ENCODE assay signal across 15 cellular contexts in genomic region chr12:39824505-39825198, GRCh38.
A peak's percentile ranks its signal among the peaks of the same experiment; 100 is the strongest.
DNase-seq lines count a peak whose midpoint lies in the region; ATAC-seq, FAIRE-seq and TF ChIP-seq lines count a peak whose summit lies in the region.
"Had no signal": no experiment of that assay in that cellular context is flagged by ENCODE, and none has a peak within 500 bp of the region (broad histone marks: within the 10 kb centered on the region; RNA-seq: fewer than 3 reads in every experiment).

No MANE protein-coding gene starts in this region.

- no peaks in the 10 kb centered on the region for H3K36me3 Mint-ChIP-seq in neural crest cell (ENCODE audit: low read depth)
- H3K36me3 Mint-ChIP-seq in activated CD4-positive, alpha-beta T cell treated with anti-CD3 and anti-CD28 coated beads, Interleukin-2, amount 10 ng/mL, durations not matched to agents 7 days and 5 days (ENCODE audit: low read depth): no peaks in the 10 kb centered on the region

- H3K9me2 ChIP-seq in PC-3 (replicated peaks; ENCODE audit: low read length): no peaks in the 10 kb centered on the region

- no peak overlapping the region for H3K4me2 ChIP-seq in PC-3 (ENCODE audit: low read length)
- H3K4me2 ChIP-seq: KMS-11 had no signal

- no TSS peak for BruUV-seq in PC-3 (replicated peaks; lab: Mats Ljungman, UMichigan)

- H3K9me3 ChIP-seq in PC-3 (ENCODE audit: low read length) (no peaks in the 10 kb centered on the region), stomach (no peaks in the 10 kb centered on the region)
- H3K9me3 ChIP-seq: suprapubic skin had no signal

- H3K4me1 Mint-ChIP-seq in neural crest cell: peaks cover 6% of the 10 kb centered on the region
- H3K4me1 Mint-ChIP-seq in activated CD4-positive, alpha-beta T cell treated with anti-CD3 and anti-CD28 coated beads, Interleukin-2, amount 10 ng/mL, durations not matched to agents 7 days and 5 days: no peaks in the 10 kb centered on the region

- H3K27ac Mint-ChIP-seq in neural crest cell (ENCODE audit: unreplicated experiment): peak overlapping the region; percentile 3
- no peak overlapping the region for H3K27ac Mint-ChIP-seq in activated CD4-positive, alpha-beta T cell treated with anti-CD3 and anti-CD28 coated beads, Interleukin-2, amount 10 ng/mL, durations not matched to agents 7 days and 5 days
- H3K27ac Mint-ChIP-seq: natural killer cell treated with Interleukin-12 subunit alpha and Interleukin-12 subunit beta and Interleukin-15 and Interleukin-18, amount 100 ng/mL, for 72 hours had no signal

- TF ChIP-seq EP300 in stomach (IDR thresholded peaks at IDR 0.05): no peak

- intact Hi-C loops in PC-3 (cut with micrococcal nuclease) (no loop called here), stomach (cut with DNase I; ENCODE audit: low total_unique reads) (no loop called here)

- POLR2A ChIA-PET in PC-3 (lab: Charles Lee; ENCODE audit: unreplicated experiment): no interaction called here
- POLR2A ChIA-PET in activated CD4-positive, alpha-beta T cell treated with anti-CD3 and anti-CD28 coated beads, Interleukin-2, amount 10 ng/mL, durations not matched to agents 7 days and 5 days (lab: Charles Lee): interaction anchor here (0.6 kb wide), 1 partner anchor 1705 kb away, joined by 4 read pairs; no protein-coding TSS in a partner anchor

- H3K27me3 Mint-ChIP-seq in neural crest cell (ENCODE audit: low read depth): no peaks in the 10 kb centered on the region
- H3K27me3 Mint-ChIP-seq in activated CD4-positive, alpha-beta T cell treated with anti-CD3 and anti-CD28 coated beads, Interleukin-2, amount 10 ng/mL, durations not matched to agents 7 days and 5 days: peaks cover 1% of the 10 kb centered on the region
- H3K27me3 Mint-ChIP-seq: natural killer cell treated with Interleukin-12 subunit alpha and Interleukin-12 subunit beta and Interleukin-15 and Interleukin-18, amount 100 ng/mL, for 72 hours had no signal

- no peaks in the 10 kb centered on the region for H3K9me3 Mint-ChIP-seq in neural crest cell
- no peaks in the 10 kb centered on the region for H3K9me3 Mint-ChIP-seq in activated CD4-positive, alpha-beta T cell treated with anti-CD3 and anti-CD28 coated beads, Interleukin-2, amount 10 ng/mL, durations not matched to agents 7 days and 5 days
- H3K9me3 Mint-ChIP-seq: natural killer cell treated with Interleukin-12 subunit alpha and Interleukin-12 subunit beta and Interleukin-15 and Interleukin-18, amount 100 ng/mL, for 72 hours had no signal

- no peak overlapping the region for H2AFZ ChIP-seq in PC-3 (ENCODE audit: low read length)

- DNase-seq in GM19239 (ENCODE audit: insufficient read length, low spot score) (no peak), PC-3 (no peak), fibroblast of gingiva (ENCODE audit: low read depth) (peak; percentile 57), neural crest cell (ENCODE audit: low read depth, low spot score) (no peak), stomach (no peak), ureter (ENCODE audit: low spot score) (no peak)
- DNase-seq in activated CD4-positive, alpha-beta T cell treated with anti-CD3 and anti-CD28 coated beads, Interleukin-2, amount 10 ng/mL, durations not matched to agents 7 days and 5 days: no peak
- DNase-seq: activated naive CD4-positive, alpha-beta T cell treated with anti-CD3 and anti-CD28 coated beads, Interleukin-2, amount 50 U/mL, for 16 hours; COR-L47; foreskin melanocyte; kidney glomerular epithelial cell; small intestine had no signal

- H3K4me3 Mint-ChIP-seq in neural crest cell: no peak overlapping the region
- no peak overlapping the region for H3K4me3 Mint-ChIP-seq in activated CD4-positive, alpha-beta T cell treated with anti-CD3 and anti-CD28 coated beads, Interleukin-2, amount 10 ng/mL, durations not matched to agents 7 days and 5 days
- H3K4me3 Mint-ChIP-seq: natural killer cell treated with Interleukin-12 subunit alpha and Interleukin-12 subunit beta and Interleukin-15 and Interleukin-18, amount 100 ng/mL, for 72 hours had no signal

- no peaks in the 10 kb centered on the region for H3K79me2 ChIP-seq in PC-3 (ENCODE audit: low read length)

- H3K27me3 ChIP-seq in PC-3 (ENCODE audit: low read length) (no peaks in the 10 kb centered on the region; the same call in 1 of the 2 replicates), stomach (no peaks in the 10 kb centered on the region)
- H3K27me3 ChIP-seq: suprapubic skin had no signal

- H3K4me1 ChIP-seq in PC-3 (ENCODE audit: insufficient read depth, low read length) (no peaks in the 10 kb centered on the region), stomach (no peaks in the 10 kb centered on the region)
- H3K4me1 ChIP-seq: suprapubic skin had no signal

- H3K9ac ChIP-seq in PC-3 (ENCODE audit: low read length): no peak overlapping the region
- H3K9ac ChIP-seq: KMS-11 had no signal

- no peak overlapping the region for H3K27ac ChIP-seq in PC-3 (ENCODE audit: low read length)
- no peak overlapping the region for H3K27ac ChIP-seq in stomach
- H3K27ac ChIP-seq: KMS-11, suprapubic skin had no signal

- no peaks in the 10 kb centered on the region for H4K20me1 ChIP-seq in PC-3 (ENCODE audit: low read length)

- ATAC-seq in PC-3: peak; percentile 59
- ATAC-seq: natural killer cell treated with Interleukin-12 subunit alpha and Interleukin-12 subunit beta and Interleukin-15 and Interleukin-18, amount 100 ng/mL, for 72 hours had no signal

- H3K4me3 ChIP-seq in PC-3 (ENCODE audit: low read length): no peak overlapping the region
- H3K4me3 ChIP-seq in stomach: no peak overlapping the region
- H3K4me3 ChIP-seq: suprapubic skin had no signal

- FAIRE-seq in GM19239 (lab: Jason Lieb, UNC): peak; percentile 31
- FAIRE-seq: small intestine had no signal

- H3F3A ChIP-seq in PC-3 (ENCODE audit: low read length, unreplicated experiment): no peaks in the 10 kb centered on the region

- no peaks in the 10 kb centered on the region for H3K36me3 ChIP-seq in PC-3 (ENCODE audit: low read depth, low read length)
- peaks cover 0 to 1% (median 0%) of the 10 kb centered on the region in 4 donors for H3K36me3 ChIP-seq in stomach
- H3K36me3 ChIP-seq: suprapubic skin had no signal

- TF ChIP-seq CTCF in PC-3 (conservative IDR thresholded peaks at IDR 0.05; ENCODE audit: low read depth, low read length): no peak
- TF ChIP-seq CTCF in neural crest cell (conservative IDR thresholded peaks at IDR 0.05): no peak
- no peak for TF ChIP-seq CTCF in stomach (IDR thresholded peaks at IDR 0.05)

- no peak for TF ChIP-seq POLR2A in stomach (IDR thresholded peaks at IDR 0.05)

- CTCF ChIA-PET in PC-3 (lab: Charles Lee): interaction anchor here (0.7 kb wide), 1 partner anchor 166 kb away, joined by 3 read pairs; no protein-coding TSS in a partner anchor
- CTCF ChIA-PET in activated CD4-positive, alpha-beta T cell treated with anti-CD3 and anti-CD28 coated beads, Interleukin-2, amount 10 ng/mL, durations not matched to agents 7 days and 5 days (lab: Charles Lee): no interaction called here

- WGBS in stomach, 5 donors: 73 to 85% (median 75%) methylated on average over 3 of the region's 3 CpGs
